In the genomic region with DNA sequence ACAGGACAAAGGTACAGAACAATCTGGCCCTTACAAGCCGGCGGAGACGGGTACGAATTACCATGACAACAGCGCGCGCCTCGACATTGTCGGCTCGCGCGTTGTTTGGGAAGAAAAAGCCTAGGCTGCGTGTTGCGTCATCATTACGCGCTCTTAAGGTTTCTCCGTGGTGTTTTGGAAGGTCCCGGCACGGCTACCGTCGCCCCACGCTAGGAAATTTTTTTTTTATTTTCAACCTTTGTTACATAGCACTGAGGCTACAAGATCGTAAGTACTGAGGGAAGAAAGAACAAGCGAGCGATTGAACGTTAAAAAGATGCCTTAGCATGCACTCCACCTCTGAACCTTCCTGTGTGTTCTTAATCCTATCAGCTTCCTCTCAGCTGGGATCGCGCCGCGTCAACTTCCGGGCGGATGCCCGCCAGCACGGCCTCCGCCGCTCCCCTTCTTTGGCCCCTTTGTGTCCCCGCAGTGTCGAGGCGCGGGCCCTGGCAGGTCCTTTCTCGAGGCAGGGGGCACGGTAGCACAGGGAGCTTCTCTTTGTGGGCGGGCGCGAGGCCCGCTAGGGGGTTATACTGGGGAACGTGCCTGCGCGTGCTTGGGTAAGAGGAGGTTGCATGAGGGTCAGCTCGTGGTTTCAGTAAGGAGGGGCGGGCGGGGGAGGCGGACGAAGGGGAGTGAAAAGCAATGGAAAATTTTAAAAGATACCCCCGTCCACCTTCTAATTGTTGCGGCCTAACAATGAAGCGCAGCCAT, we compare ENCODE assay signal across 8 cellular contexts. TPM values are rescaled to one million over a fixed set of nuclear protein-coding genes. Genes with fewer than 3 reads are reported as not detected.
DNase-seq lines count a peak whose midpoint lies in the region; ATAC-seq and TF ChIP-seq lines count a peak whose summit lies in the region.

A gene with protein sequence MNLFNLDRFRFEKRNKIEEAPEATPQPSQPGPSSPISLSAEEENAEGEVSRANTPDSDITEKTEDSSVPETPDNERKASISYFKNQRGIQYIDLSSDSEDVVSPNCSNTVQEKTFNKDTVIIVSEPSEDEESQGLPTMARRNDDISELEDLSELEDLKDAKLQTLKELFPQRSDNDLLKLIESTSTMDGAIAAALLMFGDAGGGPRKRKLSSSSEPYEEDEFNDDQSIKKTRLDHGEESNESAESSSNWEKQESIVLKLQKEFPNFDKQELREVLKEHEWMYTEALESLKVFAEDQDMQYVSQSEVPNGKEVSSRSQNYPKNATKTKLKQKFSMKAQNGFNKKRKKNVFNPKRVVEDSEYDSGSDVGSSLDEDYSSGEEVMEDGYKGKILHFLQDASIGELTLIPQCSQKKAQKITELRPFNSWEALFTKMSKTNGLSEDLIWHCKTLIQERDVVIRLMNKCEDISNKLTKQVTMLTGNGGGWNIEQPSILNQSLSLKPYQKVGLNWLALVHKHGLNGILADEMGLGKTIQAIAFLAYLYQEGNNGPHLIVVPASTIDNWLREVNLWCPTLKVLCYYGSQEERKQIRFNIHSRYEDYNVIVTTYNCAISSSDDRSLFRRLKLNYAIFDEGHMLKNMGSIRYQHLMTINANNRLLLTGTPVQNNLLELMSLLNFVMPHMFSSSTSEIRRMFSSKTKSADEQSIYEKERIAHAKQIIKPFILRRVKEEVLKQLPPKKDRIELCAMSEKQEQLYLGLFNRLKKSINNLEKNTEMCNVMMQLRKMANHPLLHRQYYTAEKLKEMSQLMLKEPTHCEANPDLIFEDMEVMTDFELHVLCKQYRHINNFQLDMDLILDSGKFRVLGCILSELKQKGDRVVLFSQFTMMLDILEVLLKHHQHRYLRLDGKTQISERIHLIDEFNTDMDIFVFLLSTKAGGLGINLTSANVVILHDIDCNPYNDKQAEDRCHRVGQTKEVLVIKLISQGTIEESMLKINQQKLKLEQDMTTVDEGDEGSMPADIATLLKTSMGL (plus strand): TSS at position 397 of the 756 bp plus-strand sequence. CDS start 530 bp downstream, outside the sequence.

- H3K27ac Mint-ChIP-seq in activated T-cell treated with anti-CD3 and anti-CD28 coated beads, Interleukin-2, amount 50 U/mL, for 24 hours, result peak within 1 kb of the TSS; percentile 100

- H3K9me3 ChIP-seq in muscle layer of colon (ENCODE audit: low read length), result no peaks in the 10 kb centered on the region

- peak; percentile 97 for ATAC-seq in GM21717 (IDR thresholded peaks at IDR 0.05; ENCODE audit: unreplicated experiment)
- peak; percentile 98 for ATAC-seq in esophagus mucosa

- peaks cover 35% of the 10 kb centered on the region for H3K4me1 Mint-ChIP-seq in activated T-cell treated with anti-CD3 and anti-CD28 coated beads, Interleukin-2, amount 50 U/mL, for 24 hours (ENCODE audit: low read depth)

- in situ Hi-C loops in KBM-7 (cut with MboI; ENCODE audit: low pct_unique_long_range_greater_than_20kb, low sequenced_read_pairs), result no loop called here

- H3K27ac ChIP-seq in muscle layer of colon (ENCODE audit: low read depth, low read length), result peak within 1 kb of the TSS; percentile 96

- peak; percentile 85 for DNase-seq in DMS153 treated with DMSO at 0.1 percent for 48 hours (lab: John Stamatoyannopoulos, UW; ENCODE audit: unreplicated experiment)
- DNase-seq in KBM-7, result peak; percentile 95
- peak; percentile 88 for DNase-seq in activated T-cell treated with anti-CD3 and anti-CD28 coated beads, Interleukin-2, amount 50 U/mL, for 24 hours
- peak; percentile 74 for DNase-seq in stimulated activated CD8-positive, alpha-beta memory T cell treated with anti-CD3 and anti-CD28 coated beads, Interleukin-7, amount 100 ng/mL, for 24 hours (ENCODE audit: low read depth)

- H3K4me3 Mint-ChIP-seq in activated T-cell treated with anti-CD3 and anti-CD28 coated beads, Interleukin-2, amount 50 U/mL, for 24 hours, result peak within 1 kb of the TSS; percentile 99

- no peaks in the 10 kb centered on the region for H3K9me3 Mint-ChIP-seq in activated T-cell treated with anti-CD3 and anti-CD28 coated beads, Interleukin-2, amount 50 U/mL, for 24 hours

- peaks cover 1% of the 10 kb centered on the region for H3K36me3 ChIP-seq in muscle layer of colon (ENCODE audit: insufficient read depth, low read length)

- H3K4me1 ChIP-seq in muscle layer of colon (ENCODE audit: insufficient read depth, low read length), result peaks cover 13% of the 10 kb centered on the region

- peak within 1 kb of the TSS; percentile 77 to 79 for H3K4me3 ChIP-seq in muscle layer of colon (ENCODE audit: low read depth in 1 of 2, low read length in 2 of 2)

- H3K27me3 Mint-ChIP-seq in activated T-cell treated with anti-CD3 and anti-CD28 coated beads, Interleukin-2, amount 50 U/mL, for 24 hours, result peaks cover 8% of the 10 kb centered on the region

- H3K9ac ChIP-seq in muscle layer of colon (ENCODE audit: low read length), result peak within 1 kb of the TSS; percentile 70

- no peaks in the 10 kb centered on the region for H3K27me3 ChIP-seq in muscle layer of colon (ENCODE audit: control insufficient read depth in 1 of 2, insufficient read depth in 2 of 2, low read length in 2 of 2)

- peaks cover 49% of the 10 kb centered on the region for H3K36me3 Mint-ChIP-seq in activated T-cell treated with anti-CD3 and anti-CD28 coated beads, Interleukin-2, amount 50 U/mL, for 24 hours (ENCODE audit: low read depth)

TF ChIP-seq in PFSK-1, 5 proteins besides CTCF, POLR2A, EP300 and RAD21:
- TF ChIP-seq REST (IDR thresholded peaks at IDR 0.05; ENCODE audit: insufficient read depth in 1 of 2, low read depth in 2 of 2, low read length in 2 of 2) (0 out of 4 replicates have a peak, but pooled peaks of 1 of the 2 experiments have one; percentile 25), SIN3A (IDR thresholded peaks at IDR 0.05; ENCODE audit: borderline replicate concordance, insufficient read depth, low read length) (0 out of 2 replicates have a peak, but pooled peaks have one; percentile 76), POLR2AphosphoS5 (IDR thresholded peaks at IDR 0.05; ENCODE audit: low read depth, low read length) (peak; percentile 80), FOXP2 (optimal IDR thresholded peaks at IDR 0.05; ENCODE audit: borderline replicate concordance, extremely low read depth, extremely low read length, insufficient read depth) (no peak)
TF ChIP-seq in PFSK-1: peak in this region for 3.

RNA-seq across cellular contexts. Expression of the gene that starts here (rescaled TPM):
- 4.0 TPM for polyA plus RNA-seq in PFSK-1 (2012; ENCODE audit: insufficient read length, low read depth)
- 15.3 TPM for total RNA-seq in esophagus mucosa

Comparison
In these comparisons a context has a peak if more than half of its experiments do, and no peak if none do; other contexts are left out.
1. Peak in every context shown above with its lines: DNase-seq, ATAC-seq, H3K4me3 ChIP-seq and H3K27ac ChIP-seq.